ENCODE assay signal across 8 cellular contexts in the genomic region with DNA sequence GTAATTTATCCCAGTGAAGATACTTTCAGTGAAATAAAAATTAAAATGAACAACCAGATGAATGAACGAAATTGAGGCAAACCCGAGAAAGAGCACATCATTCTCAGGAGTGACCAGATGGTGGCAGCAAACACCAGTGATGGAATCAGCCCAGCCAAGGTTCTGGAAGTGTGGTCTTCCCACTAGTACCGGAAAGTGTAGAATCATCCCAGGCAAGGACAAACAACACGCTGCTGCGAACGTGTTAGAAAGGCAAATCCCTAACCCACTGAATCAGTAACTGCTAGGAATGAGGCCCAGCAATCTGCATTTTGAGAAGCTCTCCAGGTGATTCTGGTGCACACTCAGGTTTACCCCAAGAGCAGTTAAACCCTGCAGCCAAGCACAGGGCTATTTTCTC. TPM values are rescaled to one million over a fixed set of nuclear protein-coding genes. Genes with fewer than 3 reads are reported as not detected.
DNase-seq lines count a peak whose midpoint lies in the region; ATAC-seq and TF ChIP-seq lines count a peak whose summit lies in the region.

No MANE protein-coding gene starts in this region.

- peaks cover 6% of the 10 kb centered on the region for H3K4me1 Mint-ChIP-seq in stimulated activated memory B cell treated with anti-CD40 and anti-IgM and Interleukin-4, amounts not matched to agents 10 μg/mL and 1 μg/mL and 100 μg/mL, for 72 hours

- no peak overlapping the region for H3K27ac ChIP-seq in lung (ENCODE audit: low read depth in 1 of 2, low read length in 1 of 2)

- H3K36me3 ChIP-seq in lung (ENCODE audit: control insufficient read depth in 2 of 2, insufficient read depth in 2 of 2, low read length in 2 of 2) = no peaks in the 10 kb centered on the region

- H3K4me1 ChIP-seq in lung (ENCODE audit: control insufficient read depth in 2 of 2, insufficient read depth in 2 of 2, low read length in 2 of 2) = no peaks in the 10 kb centered on the region

- H3K27ac Mint-ChIP-seq in stimulated activated memory B cell treated with anti-CD40 and anti-IgM and Interleukin-4, amounts not matched to agents 10 μg/mL and 1 μg/mL and 100 μg/mL, for 72 hours = no peak overlapping the region

- H3K36me3 Mint-ChIP-seq in stimulated activated memory B cell treated with anti-CD40 and anti-IgM and Interleukin-4, amounts not matched to agents 10 μg/mL and 1 μg/mL and 100 μg/mL, for 72 hours = no peaks in the 10 kb centered on the region

- DNase-seq in NCI-H1417 (lab: John Stamatoyannopoulos, UW) = peak; percentile 31 to 74 (median 45)
- DNase-seq in NCI-H1417 treated with DMSO at 0.1 percent for 48 hours (lab: John Stamatoyannopoulos, UW) = no peak
- peak; percentile 56 for DNase-seq in HK-2 (ENCODE audit: unreplicated experiment)
- DNase-seq in OCI-M1 (lab: John Stamatoyannopoulos, UW) = peak; percentile 71
- peak; percentile 86 for DNase-seq in dermis blood vessel endothelial cell
- peak; percentile 42 for DNase-seq in lung (ENCODE audit: low spot score)

- peaks cover 0 to under 1% of the 10 kb centered on the region in 2 donors for H3K9me3 ChIP-seq in lung (ENCODE audit: control insufficient read depth in 2 of 2, insufficient read depth in 1 of 2, low read length in 1 of 2)

- H3K9me3 Mint-ChIP-seq in stimulated activated memory B cell treated with anti-CD40 and anti-IgM and Interleukin-4, amounts not matched to agents 10 μg/mL and 1 μg/mL and 100 μg/mL, for 72 hours = peaks cover 3% of the 10 kb centered on the region

- ATAC-seq in lung (ENCODE audit: insufficient read depth, low FRiP score) = peak; percentile 70
- no peak for ATAC-seq in stimulated activated memory B cell treated with anti-CD40 and anti-IgM and Interleukin-4, amounts not matched to agents 10 μg/mL and 1 μg/mL and 100 μg/mL, for 72 hours
- no peak for ATAC-seq in HG03469 (IDR thresholded peaks at IDR 0.05; ENCODE audit: unreplicated experiment)

- 1 to 2% methylated on average over 6 of the region's 6 CpGs for WGBS in lung, 2 donors

- no peak overlapping the region for H3K4me3 Mint-ChIP-seq in stimulated activated memory B cell treated with anti-CD40 and anti-IgM and Interleukin-4, amounts not matched to agents 10 μg/mL and 1 μg/mL and 100 μg/mL, for 72 hours

- no peaks in the 10 kb centered on the region for H3K27me3 ChIP-seq in lung (ENCODE audit: control insufficient read depth, insufficient read depth)

- H3K4me3 ChIP-seq in lung = no peak overlapping the region

- peak; percentile 50 for TF ChIP-seq CTCF in lung (IDR thresholded peaks at IDR 0.05; ENCODE audit: control extremely low read depth, extremely low read depth)

- peaks cover 11% of the 10 kb centered on the region for H3K27me3 Mint-ChIP-seq in stimulated activated memory B cell treated with anti-CD40 and anti-IgM and Interleukin-4, amounts not matched to agents 10 μg/mL and 1 μg/mL and 100 μg/mL, for 72 hours

RNA-seq across cellular contexts. Expression of gene SLC18A3, which starts 15.5 kb away (rescaled TPM):
- not detected in 2 replicates for total RNA-seq in dermis blood vessel endothelial cell
- total RNA-seq in lung = not detected
- polyA plus RNA-seq in lung = not detected

RNA-seq across cellular contexts. Expression of gene CHAT, which starts 19.2 kb away (rescaled TPM):
- not detected in 2 replicates for total RNA-seq in dermis blood vessel endothelial cell
- not detected for total RNA-seq in lung
- polyA plus RNA-seq in lung = not detected

RNA-seq across cellular contexts. Expression of gene ERCC6, which starts 55.7 kb away (rescaled TPM):
- total RNA-seq in dermis blood vessel endothelial cell (14.5 and 16.0 TPM in 2 replicates), lung (10 to 100 TPM; 18.9 to 27.2 TPM)
- 1 to 10 TPM; 2.8 to 3.5 TPM for polyA plus RNA-seq in lung
